In the genomic region with DNA sequence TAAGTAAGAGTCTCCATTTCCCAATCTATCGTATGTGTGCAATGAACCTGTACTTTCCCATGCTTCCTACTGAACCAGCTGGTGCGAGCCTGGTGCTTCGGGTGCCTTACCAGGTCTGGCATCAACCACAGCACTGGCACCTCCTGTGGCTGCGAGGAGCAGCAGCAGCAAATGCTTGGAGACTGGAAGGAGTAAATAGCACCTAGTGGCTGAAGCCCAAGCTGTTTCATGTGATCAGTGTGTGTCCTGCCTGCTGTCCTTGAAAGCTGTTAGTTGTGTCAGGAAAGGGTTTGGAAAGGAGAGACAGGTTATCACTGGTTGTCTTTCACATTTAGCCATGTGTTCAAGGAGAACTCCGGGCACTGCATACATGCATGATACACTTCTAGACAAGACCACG, we compare ENCODE assay signal across 9 cellular contexts. TPM values are rescaled to one million over a fixed set of nuclear protein-coding genes. Genes with fewer than 3 reads are reported as not detected.
A peak's percentile ranks its signal among the peaks of the same experiment; 100 is the strongest.
DNase-seq lines count a peak whose midpoint lies in the region; ATAC-seq, FAIRE-seq and TF ChIP-seq lines count a peak whose summit lies in the region.
"Had no signal": no experiment of that assay in that cellular context is flagged by ENCODE, and none has a peak within 500 bp of the region (broad histone marks: within the 10 kb centered on the region; RNA-seq: fewer than 3 reads in every experiment).

No MANE protein-coding gene starts in this region.

- no peaks in the 10 kb centered on the region for H3K9me3 ChIP-seq in ovary
- no peaks in the 10 kb centered on the region for H3K9me3 ChIP-seq in lower lobe of right lung
- H3K9me3 ChIP-seq: neutrophil had no signal

- TF ChIP-seq POLR2A in ovary (IDR thresholded peaks at IDR 0.05), result no peak

- no peak overlapping the region for H3K4me3 ChIP-seq in ovary
- H3K4me3 ChIP-seq in lower lobe of right lung, result no peak overlapping the region

- DNase-seq in AG08396 (ENCODE audit: low spot score) (peak; percentile 15), HTR-8/SVneo (ENCODE audit: insufficient read length, low spot score) (peak; percentile 7), SW480 (ENCODE audit: low spot score) (peak; percentile 54), ovary (no peak), lower lobe of right lung (no peak)

- intact Hi-C loops in ovary (cut with DNase I), result no loop called here
- intact Hi-C loops in lower lobe of right lung (cut with DNase I), result no loop called here

- no peaks in the 10 kb centered on the region for H3K27me3 ChIP-seq in ovary
- no peaks in the 10 kb centered on the region for H3K27me3 ChIP-seq in lower lobe of right lung (ENCODE audit: low read depth)
- H3K27me3 ChIP-seq: neutrophil had no signal

- no peaks in the 10 kb centered on the region for H3K36me3 ChIP-seq in ovary
- no peaks in the 10 kb centered on the region for H3K36me3 ChIP-seq in lower lobe of right lung
- H3K36me3 ChIP-seq: neutrophil had no signal

- ATAC-seq in lower lobe of right lung (no peak), HG03175 (IDR thresholded peaks at IDR 0.05; ENCODE audit: unreplicated experiment) (no peak), GM21360 (IDR thresholded peaks at IDR 0.05; ENCODE audit: unreplicated experiment) (no peak)

- 60 to 70% (median 62%) methylated on average over 6 of the region's 6 CpGs for WGBS in ovary, 3 donors

- no peak for TF ChIP-seq CTCF in ovary (IDR thresholded peaks at IDR 0.05)
- TF ChIP-seq CTCF in lower lobe of right lung (IDR thresholded peaks at IDR 0.05), result no peak

- no peak for TF ChIP-seq EP300 in ovary (IDR thresholded peaks at IDR 0.05)

- H3K4me1 ChIP-seq in ovary (ENCODE audit: insufficient read depth), result peaks cover 1% of the 10 kb centered on the region
- no peaks in the 10 kb centered on the region for H3K4me1 ChIP-seq in lower lobe of right lung

- no peak overlapping the region for H3K27ac ChIP-seq in ovary
- no peak overlapping the region for H3K27ac ChIP-seq in lower lobe of right lung
- H3K27ac ChIP-seq: neutrophil had no signal

- FAIRE-seq in HTR-8/SVneo (lab: Jason Lieb, UNC) (no peak), islet of Langerhans (lab: Jason Lieb, UNC) (peak; percentile 95)

RNA-seq across cellular contexts. Expression of gene PCOLCE2, which starts 31.8 kb away (rescaled TPM):
- total RNA-seq in ovary (1 to 10 TPM; 1.5 to 4.9 (median 3.6) TPM), lower lobe of right lung (41.0 TPM)
- polyA plus RNA-seq in ovary, result 10 to 100 TPM in 1 of 2 donors, 1 to 10 TPM in 1; 3.2 to 47.9 TPM

Comparison
In these comparisons a context has a peak if more than half of its experiments do, and no peak if none do; other contexts are left out.
1. DNase-seq: peak in AG08396 (single experiment), HTR-8/SVneo (single experiment) and SW480 (single experiment); none in ovary (0 of 5) and lower lobe of right lung (single experiment).